10 cellular contexts compared by ENCODE assay signal in the genomic region with DNA sequence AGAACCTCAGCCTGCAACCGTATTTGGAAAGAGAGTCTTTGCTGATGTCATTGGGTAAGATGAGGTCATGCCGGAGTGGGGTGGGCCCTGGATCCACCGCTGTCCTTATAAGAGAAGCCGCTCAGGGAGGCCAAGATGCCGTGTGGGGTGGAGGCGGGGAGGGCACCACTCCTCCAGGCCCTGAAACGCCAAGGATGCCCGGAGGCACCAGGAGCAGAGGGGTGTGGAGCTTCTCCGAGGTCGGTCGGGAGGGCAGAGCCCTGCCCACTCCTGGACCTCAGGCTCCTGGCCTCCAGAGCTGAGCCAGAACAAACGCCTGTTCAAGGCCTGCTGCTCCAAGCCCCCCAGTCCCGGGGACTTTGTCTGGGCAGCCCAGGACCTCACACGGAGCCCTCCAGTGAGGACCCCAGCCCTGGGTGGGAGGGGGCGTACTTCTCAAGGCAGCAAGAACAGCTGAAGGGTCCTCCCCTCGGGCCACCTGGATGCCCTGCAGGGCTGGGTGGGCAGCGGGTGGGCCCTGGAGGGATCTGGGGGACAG. TPM values are rescaled to one million over a fixed set of nuclear protein-coding genes. Genes with fewer than 3 reads are reported as not detected.
DNase-seq lines count a peak whose midpoint lies in the region; ATAC-seq and TF ChIP-seq lines count a peak whose summit lies in the region.
"Had no signal": no experiment of that assay in that cellular context is flagged by ENCODE, and none has a peak within 500 bp of the region (broad histone marks: within the 10 kb centered on the region; RNA-seq: fewer than 3 reads in every experiment).

No MANE protein-coding gene starts in this region.

- no peak for ATAC-seq in activated CD4-positive, CD25-positive, alpha-beta regulatory T cell treated with anti-CD3 and anti-CD28 coated beads, Interleukin-2, amount 50 U/mL, for 24 hours
- ATAC-seq: HCT116 had no signal

- H3K9ac ChIP-seq in endodermal cell (ENCODE audit: extremely low read depth, low read length, poor library complexity, severe bottlenecking): no peak overlapping the region

- H3K27ac ChIP-seq in endodermal cell (ENCODE audit: low read depth, low read length) (peak overlapping the region; percentile 57), mesodermal cell (ENCODE audit: low read depth, low read length, severe bottlenecking) (peak overlapping the region; percentile 75), tibial nerve (peak overlapping the region; percentile 90 to 99 (median 93))
- H3K27ac ChIP-seq: 22Rv1 had no signal

- TF ChIP-seq POLR2A in tibial nerve (IDR thresholded peaks at IDR 0.05): peak; percentile 35 to 69

- no peak overlapping the region for H3K27ac Mint-ChIP-seq in endodermal cell

- TF ChIP-seq CTCF in endodermal cell (conservative IDR thresholded peaks at IDR 0.05) (no peak), tibial nerve (IDR thresholded peaks at IDR 0.05) (peak in 2 of 5 experiments; percentile 5 to 7)

- H3K4me1 Mint-ChIP-seq in endodermal cell: peaks cover 11% of the 10 kb centered on the region

- H3K9me3 Mint-ChIP-seq in endodermal cell: no peaks in the 10 kb centered on the region

- H3K9me3 ChIP-seq in endodermal cell (ENCODE audit: control insufficient read depth, low read length) (no peaks in the 10 kb centered on the region), mesodermal cell (ENCODE audit: control insufficient read depth, low read length) (no peaks in the 10 kb centered on the region), tibial nerve (peaks cover 0 to 12% (median 0%) of the 10 kb centered on the region in 4 donors)

- 82 to 86% methylated on average over 8 to 17 of the region's 17 CpGs for WGBS in endodermal cell (ENCODE audit: insufficient coverage in 1 of 2, insufficient read length in 1 of 2), 2 experiments
- 63 to 78% methylated on average over 10 to 15 of the region's 17 CpGs for WGBS in mesodermal cell (ENCODE audit: insufficient coverage in 2 of 2), 2 experiments
- 12 to 33% methylated on average over 4 to 14 of the region's 17 CpGs for WGBS in tibial nerve, 2 donors

- H3K4me3 ChIP-seq in endodermal cell (ENCODE audit: low read length) (no peak overlapping the region), mesodermal cell (ENCODE audit: extremely low read depth, insufficient read depth, low read length, poor library complexity, severe bottlenecking) (no peak overlapping the region), tibial nerve (peak overlapping the region in 3 of 4 donors; percentile 30 to 36 (median 30))

- no peaks in the 10 kb centered on the region for H3K27me3 Mint-ChIP-seq in endodermal cell (ENCODE audit: insufficient read depth)

- H3K27me3 ChIP-seq in endodermal cell (ENCODE audit: control insufficient read depth, insufficient read depth, low read length, poor library complexity, severe bottlenecking): no peaks in the 10 kb centered on the region
- H3K27me3 ChIP-seq in tibial nerve: no peaks in the 10 kb centered on the region

- H3K36me3 Mint-ChIP-seq in endodermal cell (ENCODE audit: low read depth): peaks cover 9% of the 10 kb centered on the region

- H3K36me3 ChIP-seq in endodermal cell (ENCODE audit: control insufficient read depth, insufficient read depth, low read length) (no peaks in the 10 kb centered on the region), mesodermal cell (ENCODE audit: control insufficient read depth, insufficient read depth, low read length) (peaks cover 7% of the 10 kb centered on the region), tibial nerve (peaks cover 0 to 30% (median 0%) of the 10 kb centered on the region in 3 donors)

- no peak overlapping the region for H3K4me3 Mint-ChIP-seq in endodermal cell

- H3K4me1 ChIP-seq in endodermal cell (ENCODE audit: control insufficient read depth, insufficient read depth, low read length) (no peaks in the 10 kb centered on the region), mesodermal cell (ENCODE audit: control insufficient read depth, insufficient read depth, low read length, poor library complexity, severe bottlenecking) (peaks cover 48% of the 10 kb centered on the region), tibial nerve (peaks cover 5 to 63% (median 42%) of the 10 kb centered on the region in 4 donors)

- DNase-seq in DMS 273 (lab: John Stamatoyannopoulos, UW; ENCODE audit: unreplicated experiment): peak; percentile 45
- no peak for DNase-seq in DMS 273 treated with DMSO at 0.1 percent for 48 hours (lab: John Stamatoyannopoulos, UW)
- DNase-seq in endodermal cell: peak; percentile 55
- DNase-seq in tibial nerve (ENCODE audit: low spot score in 2 of 2): peak; percentile 81 to 87
- DNase-seq in DMS153 treated with DMSO at 0.1 percent for 48 hours (lab: John Stamatoyannopoulos, UW; ENCODE audit: unreplicated experiment): no peak
- DNase-seq in SHP77 treated with DMSO at 0.1 percent for 48 hours (lab: John Stamatoyannopoulos, UW): no peak

- peak; percentile 69 to 91 for TF ChIP-seq EP300 in tibial nerve (IDR thresholded peaks at IDR 0.05)

RNA-seq across cellular contexts. Expression of a gene that starts 29.9 kb away (rescaled TPM):
- total RNA-seq in endodermal cell (10 to 100 TPM; 43.5 to 51.5 TPM), tibial nerve (10 to 100 TPM; 23.0 to 37.2 (median 24.9) TPM)
- polyA plus RNA-seq in endodermal cell (2013, experiment 1 of 2): 25.0 TPM
- polyA plus RNA-seq in endodermal cell (2013, experiment 2 of 2): 23.0 TPM
- polyA plus RNA-seq in mesodermal cell (2013, experiment 1 of 2): 24.4 TPM
- polyA plus RNA-seq in mesodermal cell (2013, experiment 2 of 2): 21.6 TPM

RNA-seq across cellular contexts. Expression of a gene that starts 37.9 kb away (rescaled TPM):
- total RNA-seq in endodermal cell (10 to 100 TPM; 15.7 to 25.9 TPM), tibial nerve (under 1 TPM in 3 of 4 donors, not detected in 1; 0.21 to 0.90 (median 0.22) TPM)
- polyA plus RNA-seq in endodermal cell (2013, experiment 1 of 2): 6.2 TPM
- 3.4 TPM for polyA plus RNA-seq in endodermal cell (2013, experiment 2 of 2)
- polyA plus RNA-seq in mesodermal cell (2013, experiment 1 of 2): 1.3 TPM
- 0.96 TPM for polyA plus RNA-seq in mesodermal cell (2013, experiment 2 of 2)

RNA-seq across cellular contexts. Expression of a gene that starts 43.7 kb away (rescaled TPM):
- total RNA-seq in endodermal cell (10 to 100 TPM; 31.5 to 33.5 TPM), tibial nerve (10 to 100 TPM; 22.9 to 59.1 (median 42.7) TPM)
- 26.1 TPM for polyA plus RNA-seq in endodermal cell (2013, experiment 1 of 2)
- 24.7 TPM for polyA plus RNA-seq in endodermal cell (2013, experiment 2 of 2)
- polyA plus RNA-seq in mesodermal cell (2013, experiment 1 of 2): 23.3 TPM
- 18.3 TPM for polyA plus RNA-seq in mesodermal cell (2013, experiment 2 of 2)

Comparison
In these comparisons a context has a peak if more than half of its experiments do, and no peak if none do; other contexts are left out.
1. DNase-seq: peak in DMS 273 (single experiment), endodermal cell (single experiment) and tibial nerve (2 of 2); none in DMS 273 treated with DMSO at 0.1 percent for 48 hours (single experiment), DMS153 treated with DMSO at 0.1 percent for 48 hours (single experiment) and SHP77 treated with DMSO at 0.1 percent for 48 hours (single experiment).
2. H3K4me3 ChIP-seq: peak in tibial nerve (3 of 4); none in endodermal cell (single experiment) and mesodermal cell (single experiment).
3. RNA of a gene that starts 37.9 kb away (total RNA-seq): 15.7 to 25.9 TPM in endodermal cell; 0.21 to 0.90 TPM in tibial nerve; every median in the first group is over 4 times any median in the second.
4. Peak in every context shown above with its lines, with median percentiles within 50 percentile points of each other: H3K27ac ChIP-seq.